10 cellular contexts compared by ENCODE assay signal in genomic region chr6:75546401-75546800, GRCh38. TPM values are rescaled to one million over a fixed set of nuclear protein-coding genes. Genes with fewer than 3 reads are reported as not detected.
DNase-seq lines count a peak whose midpoint lies in the region; ATAC-seq and TF ChIP-seq lines count a peak whose summit lies in the region.
"Had no signal": no experiment of that assay in that cellular context is flagged by ENCODE, and none has a peak within 500 bp of the region (broad histone marks: within the 10 kb centered on the region; RNA-seq: fewer than 3 reads in every experiment).

No MANE protein-coding gene starts in this region.

- H3K36me3 ChIP-seq in HEK293 (ENCODE audit: control insufficient read depth in 2 of 2, insufficient read depth in 1 of 2, low read length in 2 of 2) = no peaks in the 10 kb centered on the region
- H3K36me3 ChIP-seq in SU-DHL-6 (ENCODE audit: low read length) = no peaks in the 10 kb centered on the region
- no peaks in the 10 kb centered on the region for H3K36me3 ChIP-seq in CD8-positive, alpha-beta T cell (ENCODE audit: insufficient read depth, low read length)

- H3K36me3 Mint-ChIP-seq in CD8-positive, alpha-beta T cell = no peaks in the 10 kb centered on the region

- H3K27ac ChIP-seq in HEK293 (ENCODE audit: extremely low read depth, low read depth, low read length) = no peak overlapping the region
- no peak overlapping the region for H3K27ac ChIP-seq in SU-DHL-6 (ENCODE audit: low read depth, low read length)
- H3K27ac ChIP-seq in CD8-positive, alpha-beta T cell (ENCODE audit: low read depth, low read length) = no peak overlapping the region
- H3K27ac ChIP-seq: dorsolateral prefrontal cortex had no signal

- intact Hi-C loops in CD8-positive, alpha-beta T cell (cut with DNase I, micrococcal nuclease) = loop anchor here in 1 of 2 experiments (5.0 kb wide), 1 partner anchor 279 kb away; no protein-coding TSS in a partner anchor

- no peaks in the 10 kb centered on the region for H3K9me3 ChIP-seq in HEK293 (ENCODE audit: control insufficient read depth, insufficient read depth, low read depth, low read length)
- no peaks in the 10 kb centered on the region for H3K9me3 ChIP-seq in SU-DHL-6 (ENCODE audit: insufficient read depth, low read length)
- no peaks in the 10 kb centered on the region for H3K9me3 ChIP-seq in CD8-positive, alpha-beta T cell (ENCODE audit: low read length)

- no peaks in the 10 kb centered on the region for H3K4me1 ChIP-seq in HEK293 (ENCODE audit: control insufficient read depth, insufficient read depth, low read length)
- H3K4me1 ChIP-seq in CD8-positive, alpha-beta T cell (ENCODE audit: insufficient read depth, low read length) = no peaks in the 10 kb centered on the region

- no peaks in the 10 kb centered on the region for H3F3A ChIP-seq in SU-DHL-6 (ENCODE audit: insufficient read depth)

- no peaks in the 10 kb centered on the region for H3K9me2 ChIP-seq in SU-DHL-6 (replicated peaks; ENCODE audit: insufficient read depth, low read length)

- no peak overlapping the region for H3K4me3 Mint-ChIP-seq in CD8-positive, alpha-beta T cell

- POLR2A ChIA-PET in HEK293 (lab: Yijun Ruan, JAX) = interaction anchor here (0.9 kb wide), 1 partner anchor 56 kb away, joined by 5 read pairs; the partner anchor contains the start of gene SENP6
- POLR2A ChIA-PET in CD8-positive, alpha-beta T cell (lab: Charles Lee) = no interaction called here

- no peak overlapping the region for H2AFZ ChIP-seq in SU-DHL-6 (ENCODE audit: low read depth, low read length, severe bottlenecking)

- CTCF ChIA-PET in HEK293 (lab: Yijun Ruan, JAX) = interaction anchor here (0.5 to 1.7 kb wide), 37 partner anchors 9 to 1814 kb away, joined by 3 to 28 read pairs (median 4); partner anchors contain the start of genes COL12A1 and FILIP1
- CTCF ChIA-PET in CD8-positive, alpha-beta T cell (lab: Charles Lee) = interaction anchor here (0.6 kb wide), 2 partner anchors 273 to 1686 kb away, joined by 3 to 4 read pairs; no protein-coding TSS in a partner anchor

- no peak for ATAC-seq in CD8-positive, alpha-beta T cell
- ATAC-seq in HG03025 (IDR thresholded peaks at IDR 0.05; ENCODE audit: low FRiP score, unreplicated experiment) = no peak

- H3K79me2 ChIP-seq in SU-DHL-6 (ENCODE audit: insufficient read depth, low read length) = no peaks in the 10 kb centered on the region

- H3K27ac Mint-ChIP-seq in CD8-positive, alpha-beta T cell = no peak overlapping the region

- H4K20me1 ChIP-seq in SU-DHL-6 (ENCODE audit: low read depth, low read length) = no peaks in the 10 kb centered on the region

- H3K27me3 ChIP-seq in SU-DHL-6 (ENCODE audit: low read length) = no peaks in the 10 kb centered on the region
- no peaks in the 10 kb centered on the region for H3K27me3 ChIP-seq in CD8-positive, alpha-beta T cell (ENCODE audit: insufficient read depth, low read length)
- H3K27me3 ChIP-seq: dorsolateral prefrontal cortex had no signal

- no peaks in the 10 kb centered on the region for H3K9me3 Mint-ChIP-seq in CD8-positive, alpha-beta T cell

- no peak overlapping the region for H3K4me3 ChIP-seq in AG10803 (ENCODE audit: low read length)
- no peak overlapping the region for H3K4me3 ChIP-seq in HEK293 (ENCODE audit: low read depth, low read length)
- no peak overlapping the region for H3K4me3 ChIP-seq in SU-DHL-6 (ENCODE audit: insufficient read depth, low read length, poor library complexity, severe bottlenecking)
- H3K4me3 ChIP-seq in CD8-positive, alpha-beta T cell (ENCODE audit: low read depth, low read length) = no peak overlapping the region
- H3K4me3 ChIP-seq: dorsolateral prefrontal cortex had no signal

- H3K27me3 Mint-ChIP-seq in CD8-positive, alpha-beta T cell (ENCODE audit: low read depth) = no peaks in the 10 kb centered on the region

- TF ChIP-seq CTCF in AG10803 (conservative IDR thresholded peaks at IDR 0.05; ENCODE audit: low read length) (peak; percentile 43), HEK293 (tag by site-specific recombination; IDR thresholded peaks at IDR 0.05) (no peak), SU-DHL-6 (IDR thresholded peaks at IDR 0.05; ENCODE audit: insufficient read depth, low read length, poor library complexity, severe bottlenecking) (peak; percentile 24)
- TF ChIP-seq CTCF in CD8-positive, alpha-beta T cell (IDR thresholded peaks at IDR 0.05) = no peak

- DNase-seq in AG10803 (ENCODE audit: low read depth) (peak; percentile 30), kidney glomerular epithelial cell (lab: John Stamatoyannopoulos, UW) (peak; percentile 23), medulla oblongata (ENCODE audit: extremely low spot score) (no peak), midbrain (lab: John Stamatoyannopoulos, UW) (no peak)
- DNase-seq in CD8-positive, alpha-beta T cell = no peak
- DNase-seq: dorsolateral prefrontal cortex, NCI-H2081 treated with DMSO at 0.1 percent for 48 hours had no signal

- no peak overlapping the region for H3K9ac ChIP-seq in SU-DHL-6 (ENCODE audit: low read length)

- H3K4me1 Mint-ChIP-seq in CD8-positive, alpha-beta T cell (ENCODE audit: low read depth) = no peaks in the 10 kb centered on the region

- no peak overlapping the region for H3K4me2 ChIP-seq in SU-DHL-6 (ENCODE audit: low read depth, low read length, poor library complexity, severe bottlenecking)

TF ChIP-seq in HEK293, 187 proteins besides CTCF, POLR2A, EP300 and RAD21:
- peak; percentile 76 for TF ChIP-seq ZNF654 (tag by site-specific recombination; IDR thresholded peaks at IDR 0.05; ENCODE audit: low read depth)
- TF ChIP-seq ZBTB11 (tag by site-specific recombination; conservative IDR thresholded peaks at IDR 0.05; ENCODE audit: low read depth) = no peak

RNA-seq across cellular contexts. Expression of gene FILIP1, which starts 52.8 kb away (rescaled TPM):
- under 1 TPM in 1 of 2 experiments, not detected in 1; 0.06 TPM for total RNA-seq in CD8-positive, alpha-beta T cell

RNA-seq across cellular contexts. Expression of gene SENP6, which starts 55.3 kb away (rescaled TPM):
- 10 to 100 TPM; 83.6 to 94.8 TPM for total RNA-seq in CD8-positive, alpha-beta T cell

Comparison
In these comparisons a context has a peak if more than half of its experiments do, and no peak if none do; other contexts are left out.
1. DNase-seq: peak in AG10803 (single experiment) and kidney glomerular epithelial cell (single experiment); none in medulla oblongata (single experiment), midbrain (single experiment) and CD8-positive, alpha-beta T cell (0 of 7).
2. CTCF ChIP-seq: peak in AG10803 (single experiment) and SU-DHL-6 (single experiment); none in HEK293 (single experiment) and CD8-positive, alpha-beta T cell (single experiment).